In the genomic region with DNA sequence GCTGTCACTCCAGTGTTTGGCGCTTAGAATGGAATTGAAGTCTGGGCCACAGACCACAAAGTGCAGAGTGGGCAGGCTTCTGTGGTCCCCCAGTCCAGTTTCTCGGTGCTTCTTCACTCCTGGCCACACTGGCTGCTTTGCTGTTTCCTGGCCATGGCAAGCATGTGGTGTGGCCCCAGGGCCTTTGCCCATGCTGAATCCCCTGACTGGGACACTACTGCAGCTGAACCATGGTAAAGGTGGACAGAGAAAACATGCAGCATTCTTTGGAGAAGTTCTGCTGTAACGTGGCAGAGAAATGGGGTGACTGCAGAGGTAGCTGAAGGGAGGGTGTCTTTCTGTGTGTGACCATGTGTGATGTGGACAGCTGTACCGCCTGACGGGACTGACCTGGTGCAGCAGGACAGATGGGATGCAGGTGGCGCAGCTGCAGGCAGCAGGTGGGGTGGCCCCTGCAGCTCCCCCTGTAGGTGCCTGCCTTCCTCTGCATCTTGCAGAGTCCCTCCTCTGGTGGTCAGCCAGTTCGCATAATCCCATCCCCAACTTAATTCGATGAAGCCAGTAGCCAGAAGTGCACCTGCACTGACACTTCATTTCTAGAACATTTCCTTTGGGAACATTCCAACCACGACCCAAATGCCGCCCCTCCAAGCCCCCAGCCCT, we compare ENCODE assay signal across 18 cellular contexts. TPM values are rescaled to one million over a fixed set of nuclear protein-coding genes. Genes with fewer than 3 reads are reported as not detected.
A peak's percentile ranks its signal among the peaks of the same experiment; 100 is the strongest.
DNase-seq lines count a peak whose midpoint lies in the region; ATAC-seq, FAIRE-seq and TF ChIP-seq lines count a peak whose summit lies in the region.
"Had no signal": no experiment of that assay in that cellular context is flagged by ENCODE, and none has a peak within 500 bp of the region (broad histone marks: within the 10 kb centered on the region; RNA-seq: fewer than 3 reads in every experiment).

No MANE protein-coding gene starts in this region.

- no peak overlapping the region for H2AFZ ChIP-seq in endothelial cell of umbilical vein (ENCODE audit: low read depth, low read length)

- BruUV-seq in endothelial cell of umbilical vein (replicated peaks; lab: Mats Ljungman, UMichigan) = no TSS peak

- dilution Hi-C loops in endothelial cell of umbilical vein (cut with MboI; ENCODE audit: extremely low pct_ligation_motif_present, low sequenced_read_pairs) = no loop called here

- peaks cover 48% of the 10 kb centered on the region for H3K4me1 Mint-ChIP-seq in activated T-cell treated with anti-CD3 and anti-CD28 coated beads, Interleukin-2, amount 50 U/mL, for 72 hours (ENCODE audit: low read depth)

- TF ChIP-seq POLR2A in endothelial cell of umbilical vein (IDR thresholded peaks at IDR 0.05; ENCODE audit: low read depth, low read length) (no peak), spleen (IDR thresholded peaks at IDR 0.05) (no peak)

- no peak overlapping the region for H3K4me3 Mint-ChIP-seq in activated T-cell treated with anti-CD3 and anti-CD28 coated beads, Interleukin-2, amount 50 U/mL, for 72 hours

- CTCF ChIA-PET in endothelial cell of umbilical vein (lab: Charles Lee) = interaction anchor here (0.8 to 1.2 kb wide), 4 partner anchors 14 to 430 kb away, joined by 3 read pairs; a partner anchor contains a TSS

- POLR2A ChIA-PET in endothelial cell of umbilical vein (lab: Charles Lee) = no interaction called here

- H3K27ac ChIP-seq in endothelial cell of umbilical vein (ENCODE audit: insufficient read depth, low read depth, low read length) = no peak overlapping the region
- no peak overlapping the region for H3K27ac ChIP-seq in spleen
- H3K27ac ChIP-seq: ascending aorta, tibial nerve had no signal

- no peaks in the 10 kb centered on the region for H3K36me3 ChIP-seq in endothelial cell of umbilical vein (ENCODE audit: control insufficient read depth in 2 of 2, extremely low read depth in 1 of 2, insufficient read depth in 2 of 2, low read length in 2 of 2)
- H3K36me3 ChIP-seq in spleen = peaks cover 0 to 38% (median 0%) of the 10 kb centered on the region in 6 donors

- FAIRE-seq in endothelial cell of umbilical vein (lab: Jason Lieb, UNC) (no peak), frontal cortex (lab: Jason Lieb, UNC) (no peak)
- FAIRE-seq: GM18507, islet of Langerhans had no signal

- TF ChIP-seq CTCF in endothelial cell of umbilical vein (IDR thresholded peaks at IDR 0.05; ENCODE audit: extremely low read depth in 1 of 2, insufficient read depth in 1 of 2, low read depth in 1 of 2, low read length in 2 of 2) (peak; percentile 16 to 33), spleen (IDR thresholded peaks at IDR 0.05 in 8 of 11, conservative IDR thresholded peaks at IDR 0.05 in 3 of 11) (no peak)

- H3K4me2 ChIP-seq in endothelial cell of umbilical vein (ENCODE audit: insufficient read depth, low read length) = no peak overlapping the region

- 88 to 90% (median 89%) methylated on average over 8 to 10 of the region's 10 CpGs for WGBS in spleen, 5 donors

- ATAC-seq in activated T-cell treated with anti-CD3 and anti-CD28 coated beads, Interleukin-2, amount 50 U/mL, for 72 hours (replicated peaks in 1 of 2) = no peak

- no peaks in the 10 kb centered on the region for H3K27me3 Mint-ChIP-seq in activated T-cell treated with anti-CD3 and anti-CD28 coated beads, Interleukin-2, amount 50 U/mL, for 72 hours (ENCODE audit: low read depth)

- H3K9ac ChIP-seq in endothelial cell of umbilical vein (replicated peaks; ENCODE audit: extremely low read depth, insufficient read depth, low read length) = no peak overlapping the region

- H3K9me1 ChIP-seq in endothelial cell of umbilical vein (replicated peaks; ENCODE audit: control insufficient read depth, extremely low read depth, insufficient read depth, low read length) = no peaks in the 10 kb centered on the region

- H3K27me3 ChIP-seq in endothelial cell of umbilical vein (ENCODE audit: control insufficient read depth in 2 of 2, insufficient read depth in 2 of 2, low read length in 2 of 2) (no peaks in the 10 kb centered on the region), spleen (replicated peaks in 1 of 7) (no peaks in the 10 kb centered on the region)
- H3K27me3 ChIP-seq: ascending aorta, tibial nerve had no signal

- no peak overlapping the region for H3K4me3 ChIP-seq in endothelial cell of umbilical vein (replicated peaks in 1 of 3; ENCODE audit: insufficient read depth in 1 of 3, low read depth in 1 of 3, low read length in 3 of 3)
- H3K4me3 ChIP-seq in spleen = no peak overlapping the region
- H3K4me3 ChIP-seq: ascending aorta, HAP-1, tibial nerve had no signal

- H3K27ac Mint-ChIP-seq in activated T-cell treated with anti-CD3 and anti-CD28 coated beads, Interleukin-2, amount 50 U/mL, for 72 hours = peak overlapping the region; percentile 32

- H3K4me1 ChIP-seq in endothelial cell of umbilical vein (ENCODE audit: control insufficient read depth, extremely low read depth, insufficient read depth, low read length) (no peaks in the 10 kb centered on the region), spleen (peaks cover 20 to 37% (median 23%) of the 10 kb centered on the region in 6 donors)

- intact Hi-C loops in endothelial cell of umbilical vein (cut with micrococcal nuclease) = no loop called here
- intact Hi-C loops in spleen (cut with DNase I; ENCODE audit: low total_unique reads) = no loop called here

- no peaks in the 10 kb centered on the region for H4K20me1 ChIP-seq in endothelial cell of umbilical vein (replicated peaks; ENCODE audit: control insufficient read depth, extremely low read depth, insufficient read depth, low read length)

- H3K9me3 Mint-ChIP-seq in activated T-cell treated with anti-CD3 and anti-CD28 coated beads, Interleukin-2, amount 50 U/mL, for 72 hours = peaks cover 0 to 3% of the 10 kb centered on the region in 2 donors

- peaks cover 15% of the 10 kb centered on the region for H3K79me2 ChIP-seq in endothelial cell of umbilical vein (ENCODE audit: control insufficient read depth, insufficient read depth, low read length)

- peaks cover 9 to 27% of the 10 kb centered on the region in 2 donors for H3K36me3 Mint-ChIP-seq in activated T-cell treated with anti-CD3 and anti-CD28 coated beads, Interleukin-2, amount 50 U/mL, for 72 hours (ENCODE audit: insufficient read depth in 2 of 2)

- H3K9me3 ChIP-seq in endothelial cell of umbilical vein (replicated peaks; ENCODE audit: control insufficient read depth, insufficient read depth, low read length) = no peaks in the 10 kb centered on the region
- H3K9me3 ChIP-seq in spleen = peaks cover 0 to 14% (median 6%) of the 10 kb centered on the region in 8 donors
- H3K9me3 ChIP-seq: ascending aorta, HAP-1, tibial nerve had no signal

- DNase-seq in activated T-cell treated with anti-CD3 and anti-CD28 coated beads, Interleukin-2, amount 50 U/mL, for 72 hours = no peak
- DNase-seq in activated T-cell treated with anti-CD3 and anti-CD28 coated beads for 4 hours (no peak), NAMALWA (ENCODE audit: low spot score) (peak; percentile 34), endothelial cell of umbilical vein (ENCODE audit: low read depth, low spot score) (no peak), spleen (peak; percentile 37), frontal cortex (ENCODE audit: low spot score in 2 of 2) (no peak), NCI-H187 (lab: John Stamatoyannopoulos, UW) (no peak)
- no peak for DNase-seq in activated effector memory CD4-positive, alpha-beta T cell treated with Interleukin-2 at 50 U/mL for 16 hours
- DNase-seq: DMS79 treated with DMSO at 0.1 percent for 48 hours, NCI-H1092, NCI-H226, SW 1271 had no signal

RNA-seq across cellular contexts. Expression of a gene that starts 13.2 kb away (rescaled TPM):
- 10 to 100 TPM; 18.0 to 84.6 TPM for total RNA-seq in activated T-cell treated with anti-CD3 and anti-CD28 coated beads, Interleukin-2, amount 50 U/mL, for 72 hours
- not detected in 2 replicates for total RNA-seq in endothelial cell of umbilical vein
- 0.06 TPM in 1 of 2 replicates, not detected in the other for polyA plus RNA-seq in endothelial cell of umbilical vein
- polyA plus RNA-seq in endothelial cell of umbilical vein (2011; cell fraction: cytosol; rRNA removed) = not detected in 2 replicates
- not detected in 2 replicates for polyA plus RNA-seq in endothelial cell of umbilical vein (2011; cell fraction: nucleus; rRNA removed)
- not detected in 2 replicates for polyA plus RNA-seq in endothelial cell of umbilical vein (2012)
- not detected in 2 replicates for polyA minus RNA-seq in endothelial cell of umbilical vein
- 103 TPM for polyA minus RNA-seq in endothelial cell of umbilical vein (2011; cell fraction: cytosol; rRNA and poly(A)+ RNA removed)
- polyA minus RNA-seq in endothelial cell of umbilical vein (2011; cell fraction: nucleus; rRNA and poly(A)+ RNA removed) = 5.7 and 12.5 TPM in 2 replicates
- total RNA-seq in spleen = 100 to 1,000 TPM in 2 of 7 donors, 10 to 100 TPM in 5; 17.1 to 162 (median 34.9) TPM
- polyA plus RNA-seq in spleen = 10 to 100 TPM in 1 of 3 donors, 1 to 10 TPM in 2; 3.5 to 15.3 (median 8.8) TPM
- total RNA-seq in frontal cortex = 0.41 TPM
- total RNA-seq: ascending aorta, fibroblast of villous mesenchyme, tibial nerve had no signal

RNA-seq across cellular contexts. Expression of a gene that starts 29.2 kb away (rescaled TPM):
- 10 to 100 TPM; 53.3 to 57.7 TPM for total RNA-seq in activated T-cell treated with anti-CD3 and anti-CD28 coated beads, Interleukin-2, amount 50 U/mL, for 72 hours
- total RNA-seq in endothelial cell of umbilical vein (42.0 and 43.8 TPM in 2 replicates), spleen (10 to 100 TPM; 45.6 to 96.9 (median 57.1) TPM), frontal cortex (100 TPM)
- polyA plus RNA-seq in endothelial cell of umbilical vein (15.6 and 28.7 TPM in 2 replicates), spleen (10 to 100 TPM; 50.6 to 74.2 (median 67.7) TPM)
- polyA plus RNA-seq in endothelial cell of umbilical vein (2011; cell fraction: cytosol; rRNA removed) = 43.9 and 48.2 TPM in 2 replicates
- 23.6 and 39.9 TPM in 2 replicates for polyA plus RNA-seq in endothelial cell of umbilical vein (2011; cell fraction: nucleus; rRNA removed)
- polyA plus RNA-seq in endothelial cell of umbilical vein (2012) = 38.8 and 53.4 TPM in 2 replicates
- 20.0 and 28.4 TPM in 2 replicates for polyA minus RNA-seq in endothelial cell of umbilical vein
- polyA minus RNA-seq in endothelial cell of umbilical vein (2011; cell fraction: cytosol; rRNA and poly(A)+ RNA removed) = 11.6 TPM
- 7.8 and 8.8 TPM in 2 replicates for polyA minus RNA-seq in endothelial cell of umbilical vein (2011; cell fraction: nucleus; rRNA and poly(A)+ RNA removed)

RNA-seq across cellular contexts. Expression of a gene that starts 35.5 kb away (rescaled TPM):
- total RNA-seq in activated T-cell treated with anti-CD3 and anti-CD28 coated beads, Interleukin-2, amount 50 U/mL, for 72 hours = 10 to 100 TPM; 14.1 to 14.6 TPM
- 12.7 and 13.1 TPM in 2 replicates for total RNA-seq in endothelial cell of umbilical vein
- 16.9 and 18.1 TPM in 2 replicates for polyA plus RNA-seq in endothelial cell of umbilical vein
- polyA plus RNA-seq in endothelial cell of umbilical vein (2011; cell fraction: cytosol; rRNA removed) = 11.0 and 12.2 TPM in 2 replicates
- 4.3 and 5.1 TPM in 2 replicates for polyA plus RNA-seq in endothelial cell of umbilical vein (2011; cell fraction: nucleus; rRNA removed)
- polyA plus RNA-seq in endothelial cell of umbilical vein (2012) = 8.4 and 8.8 TPM in 2 replicates
- polyA minus RNA-seq in endothelial cell of umbilical vein = 4.8 and 5.5 TPM in 2 replicates
- 7.0 TPM for polyA minus RNA-seq in endothelial cell of umbilical vein (2011; cell fraction: cytosol; rRNA and poly(A)+ RNA removed)
- polyA minus RNA-seq in endothelial cell of umbilical vein (2011; cell fraction: nucleus; rRNA and poly(A)+ RNA removed) = 1.3 and 2.5 TPM in 2 replicates
- total RNA-seq in spleen = 10 to 100 TPM; 13.4 to 24.2 (median 16.7) TPM
- 10 to 100 TPM; 19.6 to 22.8 (median 20.3) TPM for polyA plus RNA-seq in spleen
- 10.2 TPM for total RNA-seq in frontal cortex

RNA-seq across cellular contexts. Expression of a gene that starts 40.0 kb away (rescaled TPM):
- 100 to 1,000 TPM; 148 to 153 TPM for total RNA-seq in activated T-cell treated with anti-CD3 and anti-CD28 coated beads, Interleukin-2, amount 50 U/mL, for 72 hours
- 317 and 335 TPM in 2 replicates for total RNA-seq in endothelial cell of umbilical vein
- 119 and 170 TPM in 2 replicates for polyA plus RNA-seq in endothelial cell of umbilical vein
- polyA plus RNA-seq in endothelial cell of umbilical vein (2011; cell fraction: cytosol; rRNA removed) = 199 and 217 TPM in 2 replicates
- polyA plus RNA-seq in endothelial cell of umbilical vein (2011; cell fraction: nucleus; rRNA removed) = 103 and 123 TPM in 2 replicates
- polyA plus RNA-seq in endothelial cell of umbilical vein (2012) = 279 and 381 TPM in 2 replicates
- polyA minus RNA-seq in endothelial cell of umbilical vein = 63.8 and 69.3 TPM in 2 replicates
- polyA minus RNA-seq in endothelial cell of umbilical vein (2011; cell fraction: cytosol; rRNA and poly(A)+ RNA removed) = 46.6 TPM
- polyA minus RNA-seq in endothelial cell of umbilical vein (2011; cell fraction: nucleus; rRNA and poly(A)+ RNA removed) = 24.5 and 36.0 TPM in 2 replicates
- total RNA-seq in spleen = 100 to 1,000 TPM; 181 to 265 (median 227) TPM
- 100 to 1,000 TPM; 133 to 299 (median 191) TPM for polyA plus RNA-seq in spleen
- 83.2 TPM for total RNA-seq in frontal cortex

Comparison
In these comparisons a context has a peak if more than half of its experiments do, and no peak if none do; other contexts are left out.
1. DNase-seq: peak in NAMALWA (single experiment) and spleen (single experiment); none in activated T-cell treated with anti-CD3 and anti-CD28 coated beads, Interleukin-2, amount 50 U/mL, for 72 hours (0 of 2), activated T-cell treated with anti-CD3 and anti-CD28 coated beads for 4 hours (single experiment), endothelial cell of umbilical vein (single experiment), frontal cortex (0 of 2), activated effector memory CD4-positive, alpha-beta T cell treated with Interleukin-2 at 50 U/mL for 16 hours (single experiment) and NCI-H187 (0 of 2).
2. CTCF ChIP-seq: peak in endothelial cell of umbilical vein (2 of 2); none in spleen (0 of 11).
3. RNA of a gene that starts 13.2 kb away (total RNA-seq): 18.0 to 84.6 TPM in activated T-cell treated with anti-CD3 and anti-CD28 coated beads, Interleukin-2, amount 50 U/mL, for 72 hours and 17.1 to 162 TPM in spleen; 0.41 TPM in frontal cortex (single experiment) and not detected in endothelial cell of umbilical vein; every median in the first group is over 10 times any median in the second.